In the genomic region with DNA sequence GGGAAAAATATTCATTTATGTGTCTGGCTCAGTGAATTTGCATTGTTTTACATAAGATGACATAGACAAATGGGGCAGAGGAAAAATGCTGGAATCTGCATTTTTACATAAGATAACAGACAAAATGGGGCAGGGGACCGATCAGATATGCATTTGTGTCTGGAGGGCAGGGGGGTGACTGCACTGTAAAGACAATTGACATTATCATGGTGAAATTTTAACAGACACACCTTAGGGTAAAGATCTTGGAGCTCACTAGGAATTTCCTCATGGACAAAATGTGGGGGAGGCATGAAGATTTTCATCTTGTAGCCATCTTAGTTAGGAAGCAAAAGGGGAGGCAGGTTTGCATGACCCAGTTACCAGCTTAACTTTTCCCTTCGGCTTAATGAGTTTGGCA, we compare ENCODE assay signal across 1 cellular context. TPM values are rescaled to one million over a fixed set of nuclear protein-coding genes. Genes with fewer than 3 reads are reported as not detected.
"Had no signal": no experiment of that assay in that cellular context is flagged by ENCODE, and none has a peak within 500 bp of the region (broad histone marks: within the 10 kb centered on the region; RNA-seq: fewer than 3 reads in every experiment).

No MANE protein-coding gene starts in this region.

RNA-seq across cellular contexts. Expression of a gene that starts 51.4 kb away (rescaled TPM):
- total RNA-seq: vagina had no signal
